Comparison of ENCODE assay signal across 8 cellular contexts in genomic region chr7:105876964-105877601, GRCh38. TPM values are rescaled to one million over a fixed set of nuclear protein-coding genes. Genes with fewer than 3 reads are reported as not detected.
DNase-seq lines count a peak whose midpoint lies in the region; ATAC-seq and TF ChIP-seq lines count a peak whose summit lies in the region.

No MANE protein-coding gene starts in this region.

- H4K20me1 ChIP-seq in fibroblast of lung (ENCODE audit: control insufficient read depth, extremely low read depth, insufficient read depth, low read length) = no peaks in the 10 kb centered on the region

- H3K36me3 Mint-ChIP-seq in activated CD4-positive, alpha-beta T cell treated with anti-CD3 and anti-CD28 coated beads, Interleukin-2, amount 10 ng/mL, durations not matched to agents 7 days and 5 days (ENCODE audit: low read depth) = peaks cover 9% of the 10 kb centered on the region
- no peaks in the 10 kb centered on the region for H3K36me3 Mint-ChIP-seq in naive B cell

- peak overlapping the region; percentile 18 for H2AFZ ChIP-seq in fibroblast of lung (ENCODE audit: low read length)

- ATAC-seq in naive B cell (ENCODE audit: low read depth in 2 of 2) (peak; percentile 6 to 7), GM18520 (IDR thresholded peaks at IDR 0.05; ENCODE audit: unreplicated experiment) (no peak), HG02885 (IDR thresholded peaks at IDR 0.05; ENCODE audit: poor library complexity, unreplicated experiment) (no peak), HG02840 (IDR thresholded peaks at IDR 0.05; ENCODE audit: low FRiP score, unreplicated experiment) (no peak)

- peak overlapping the region; percentile 82 for H3K27ac Mint-ChIP-seq in activated CD4-positive, alpha-beta T cell treated with anti-CD3 and anti-CD28 coated beads, Interleukin-2, amount 10 ng/mL, durations not matched to agents 7 days and 5 days
- peak overlapping the region in 1 of 6 donors; percentile 86 for H3K27ac Mint-ChIP-seq in naive B cell

- peak overlapping the region; percentile 70 for H3K27ac ChIP-seq in fibroblast of lung (ENCODE audit: insufficient read depth, low read length)

- H3K27me3 Mint-ChIP-seq in activated CD4-positive, alpha-beta T cell treated with anti-CD3 and anti-CD28 coated beads, Interleukin-2, amount 10 ng/mL, durations not matched to agents 7 days and 5 days = peaks cover 18% of the 10 kb centered on the region
- peaks cover 22 to 28% (median 24%) of the 10 kb centered on the region in 3 donors for H3K27me3 Mint-ChIP-seq in naive B cell

- peak overlapping the region; percentile 75 for H3K9ac ChIP-seq in fibroblast of lung (ENCODE audit: insufficient read depth, low read length)

- H3K4me3 Mint-ChIP-seq in activated CD4-positive, alpha-beta T cell treated with anti-CD3 and anti-CD28 coated beads, Interleukin-2, amount 10 ng/mL, durations not matched to agents 7 days and 5 days = peak overlapping the region; percentile 81
- H3K4me3 Mint-ChIP-seq in naive B cell = peak overlapping the region; percentile 79 to 94 (median 92)

- H3K27me3 ChIP-seq in fibroblast of lung (ENCODE audit: control insufficient read depth, insufficient read depth, low read length) = no peaks in the 10 kb centered on the region

- H3K36me3 ChIP-seq in fibroblast of lung (ENCODE audit: control insufficient read depth, insufficient read depth, low read length) = peaks cover 4% of the 10 kb centered on the region

- peaks cover 44% of the 10 kb centered on the region for H3K4me1 Mint-ChIP-seq in activated CD4-positive, alpha-beta T cell treated with anti-CD3 and anti-CD28 coated beads, Interleukin-2, amount 10 ng/mL, durations not matched to agents 7 days and 5 days
- peaks cover 7 to 19% (median 9%) of the 10 kb centered on the region in 3 donors for H3K4me1 Mint-ChIP-seq in naive B cell

- peaks cover 5% of the 10 kb centered on the region for H3K4me1 ChIP-seq in fibroblast of lung (ENCODE audit: control insufficient read depth, extremely low read depth, insufficient read depth, low read length)

- H3K79me2 ChIP-seq in fibroblast of lung (ENCODE audit: control insufficient read depth, insufficient read depth, low read length) = peaks cover 42% of the 10 kb centered on the region

- peak overlapping the region; percentile 45 for H3K4me3 ChIP-seq in Jurkat, Clone E6-1 (ENCODE audit: low read length)
- H3K4me3 ChIP-seq in fibroblast of lung (replicated peaks in 1 of 4; ENCODE audit: control extremely low read depth in 1 of 4, insufficient read depth in 1 of 4, low read depth in 3 of 4, low read length in 4 of 4) = peak overlapping the region; percentile 70 to 86 (median 76)

- CTCF ChIA-PET in activated CD4-positive, alpha-beta T cell treated with anti-CD3 and anti-CD28 coated beads, Interleukin-2, amount 10 ng/mL, durations not matched to agents 7 days and 5 days (lab: Charles Lee) = interaction anchor here (0.6 to 1.7 kb wide), 9 partner anchors 8 to 540 kb away, joined by 3 to 6 read pairs (median 4); no protein-coding TSS in a partner anchor

- TF ChIP-seq CTCF in fibroblast of lung (conservative IDR thresholded peaks at IDR 0.05 in 1 of 2, IDR thresholded peaks at IDR 0.05 in 1 of 2; ENCODE audit: low read depth in 1 of 2, low read length in 2 of 2) = peak; percentile 11 to 12

- H3K4me2 ChIP-seq in fibroblast of lung (ENCODE audit: extremely low read depth, insufficient read depth, low read length) = peak overlapping the region; percentile 60

- H3K9me3 ChIP-seq in fibroblast of lung (ENCODE audit: control insufficient read depth, insufficient read depth, low read depth, low read length) = no peaks in the 10 kb centered on the region

- DNase-seq in EL (peak; percentile 67), fibroblast of lung (ENCODE audit: low read depth in 2 of 2) (peak; percentile 32 to 53), naive B cell (no peak)
- DNase-seq in Jurkat, Clone E6-1 (ENCODE audit: low read depth, low spot score) = no peak
- no peak for DNase-seq in activated CD4-positive, alpha-beta T cell treated with anti-CD3 and anti-CD28 coated beads, Interleukin-2, amount 10 ng/mL, durations not matched to agents 7 days and 5 days

- no peaks in the 10 kb centered on the region for H3K9me3 Mint-ChIP-seq in activated CD4-positive, alpha-beta T cell treated with anti-CD3 and anti-CD28 coated beads, Interleukin-2, amount 10 ng/mL, durations not matched to agents 7 days and 5 days
- H3K9me3 Mint-ChIP-seq in naive B cell = no peaks in the 10 kb centered on the region

- POLR2A ChIA-PET in activated CD4-positive, alpha-beta T cell treated with anti-CD3 and anti-CD28 coated beads, Interleukin-2, amount 10 ng/mL, durations not matched to agents 7 days and 5 days (lab: Charles Lee) = interaction anchor here (0.6 kb wide), 1 partner anchor 47 kb away, joined by 3 read pairs; no protein-coding TSS in a partner anchor

RNA-seq across cellular contexts. Expression of gene ATXN7L1, which starts 0.7 kb away (rescaled TPM):
- polyA plus RNA-seq in Jurkat, Clone E6-1 (2012; ENCODE audit: insufficient read depth, insufficient read length) = 6.7 TPM
- 10 to 100 TPM; 23.8 to 25.4 TPM for total RNA-seq in activated CD4-positive, alpha-beta T cell treated with anti-CD3 and anti-CD28 coated beads, Interleukin-2, amount 10 ng/mL, durations not matched to agents 7 days and 5 days
- 5.1 and 9.4 TPM in 2 replicates for total RNA-seq in fibroblast of lung
- 5.1 and 6.0 TPM in 2 replicates for polyA plus RNA-seq in fibroblast of lung
- polyA plus RNA-seq in fibroblast of lung (2012) = 7.5 and 8.2 TPM in 2 replicates
- 1.7 and 4.2 TPM in 2 replicates for polyA minus RNA-seq in fibroblast of lung (ENCODE audit: low replicate concordance)
- 10 to 100 TPM in 5 of 6 donors, 1 to 10 TPM in 1; 9.8 to 18.2 (median 10.8) TPM for polyA plus RNA-seq in naive B cell (ENCODE audit: low read depth in 6 of 6)

Comparison
In these comparisons a context has a peak if more than half of its experiments do, and no peak if none do; other contexts are left out.
1. DNase-seq: peak in EL (single experiment) and fibroblast of lung (2 of 2); none in Jurkat, Clone E6-1 (single experiment), activated CD4-positive, alpha-beta T cell treated with anti-CD3 and anti-CD28 coated beads, Interleukin-2, amount 10 ng/mL, durations not matched to agents 7 days and 5 days (single experiment) and naive B cell (single experiment).
2. ATAC-seq: peak in naive B cell (2 of 2); none in GM18520 (single experiment), HG02885 (single experiment) and HG02840 (single experiment).